ENCODE assay signal across 8 cellular contexts in the genomic region with DNA sequence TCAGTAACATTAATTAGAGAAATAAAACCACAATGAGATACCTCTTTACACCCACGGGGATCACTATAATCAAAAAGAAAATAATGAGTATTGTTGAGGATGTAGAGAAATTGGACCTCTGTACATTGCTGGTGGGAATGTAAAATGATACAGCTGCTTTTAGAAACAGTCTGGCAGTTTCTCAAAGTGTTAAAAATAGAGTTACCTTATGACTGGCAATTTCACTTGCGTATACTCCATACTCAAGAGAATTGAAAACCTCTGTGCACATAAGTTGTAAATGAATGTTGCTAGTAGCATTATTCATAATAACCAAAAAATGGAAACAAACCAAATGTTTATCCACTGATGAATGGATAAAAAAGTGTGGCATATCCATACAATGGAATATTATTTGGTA. TPM values are rescaled to one million over a fixed set of nuclear protein-coding genes. Genes with fewer than 3 reads are reported as not detected.
ATAC-seq lines count a peak whose summit lies in the region.
"Not testable (repeated sequence)": the region's sequence is repeated elsewhere in the genome, so short reads cannot be mapped to it uniquely, and the experiment has no call there.

No MANE protein-coding gene starts in this region.

- not testable (repeated sequence) for H3K4me1 ChIP-seq in skeletal muscle tissue (ENCODE audit: control insufficient read depth in 3 of 3, insufficient read depth in 3 of 3, low read length in 3 of 3)

- ATAC-seq in GM18508 (IDR thresholded peaks at IDR 0.05; ENCODE audit: insufficient read depth, unreplicated experiment) (peak; percentile 53), GM19023 (IDR thresholded peaks at IDR 0.05; ENCODE audit: unreplicated experiment) (peak; percentile 83), GM21381 (IDR thresholded peaks at IDR 0.05; ENCODE audit: unreplicated experiment) (peak; percentile 80), GM21786 (IDR thresholded peaks at IDR 0.05; ENCODE audit: unreplicated experiment) (peak; percentile 84), HG02884 (IDR thresholded peaks at IDR 0.05; ENCODE audit: unreplicated experiment) (peak; percentile 94), HG03280 (IDR thresholded peaks at IDR 0.05; ENCODE audit: unreplicated experiment) (peak; percentile 79), HG03571 (IDR thresholded peaks at IDR 0.05; ENCODE audit: unreplicated experiment) (peak; percentile 57)

- not testable (repeated sequence) for H3K9me3 ChIP-seq in skeletal muscle tissue (ENCODE audit: control insufficient read depth in 3 of 3, low read length in 3 of 3)

- not testable (repeated sequence) for H3K36me3 ChIP-seq in skeletal muscle tissue (ENCODE audit: control insufficient read depth in 3 of 3, insufficient read depth in 3 of 3, low read length in 3 of 3)

- H3K27me3 ChIP-seq in skeletal muscle tissue (ENCODE audit: control insufficient read depth in 3 of 3, insufficient read depth in 3 of 3, low read length in 3 of 3) = not testable (repeated sequence)

- H3K9ac ChIP-seq in skeletal muscle tissue (ENCODE audit: low read depth in 1 of 3, low read length in 3 of 3) = not testable (repeated sequence)

- H3K27ac ChIP-seq in skeletal muscle tissue (ENCODE audit: low read depth, low read length) = peak overlapping the region; percentile 69

- H3K4me3 ChIP-seq in skeletal muscle tissue (ENCODE audit: low read length in 3 of 3) = not testable (repeated sequence)

RNA-seq across cellular contexts. Expression of a gene that starts 6.3 kb away (rescaled TPM):
- total RNA-seq in skeletal muscle tissue = 61.6 TPM

RNA-seq across cellular contexts. Expression of a gene that starts 51.9 kb away (rescaled TPM):
- 338 TPM for total RNA-seq in skeletal muscle tissue
